1 cellular context compared by ENCODE assay signal in the genomic region with DNA sequence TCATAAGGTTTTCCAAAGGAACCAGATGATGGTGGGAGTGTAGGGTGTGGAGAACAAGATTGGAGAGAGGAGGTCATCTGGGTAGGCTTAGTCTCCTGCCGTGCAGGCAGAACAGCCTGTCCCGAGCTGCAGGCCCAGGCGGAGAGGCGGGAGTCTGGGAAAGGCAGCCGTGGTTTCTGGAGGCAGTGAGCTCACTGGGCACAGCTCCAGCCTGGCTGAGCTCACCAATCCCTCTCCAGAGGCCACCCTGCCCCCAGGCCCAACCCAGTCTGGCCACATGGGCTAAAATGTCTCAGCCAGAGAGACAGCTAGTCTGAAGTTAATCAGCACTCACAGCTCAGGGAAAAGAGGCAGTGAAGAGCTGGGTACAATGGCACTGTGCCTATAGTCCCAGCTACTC.
TF ChIP-seq lines count a peak whose summit lies in the region.

No MANE protein-coding gene starts in this region.

TF ChIP-seq in SK-N-SH, 30 proteins besides CTCF, POLR2A, EP300 and RAD21 (continued from another document):
- TF ChIP-seq TCF12 (IDR thresholded peaks at IDR 0.05) (peak; percentile 81), RFX5 (IDR thresholded peaks at IDR 0.05; ENCODE audit: low read length) (no peak), NFIC (IDR thresholded peaks at IDR 0.05; ENCODE audit: borderline replicate concordance) (peak; percentile 86)
- TF ChIP-seq, protein P1, sequence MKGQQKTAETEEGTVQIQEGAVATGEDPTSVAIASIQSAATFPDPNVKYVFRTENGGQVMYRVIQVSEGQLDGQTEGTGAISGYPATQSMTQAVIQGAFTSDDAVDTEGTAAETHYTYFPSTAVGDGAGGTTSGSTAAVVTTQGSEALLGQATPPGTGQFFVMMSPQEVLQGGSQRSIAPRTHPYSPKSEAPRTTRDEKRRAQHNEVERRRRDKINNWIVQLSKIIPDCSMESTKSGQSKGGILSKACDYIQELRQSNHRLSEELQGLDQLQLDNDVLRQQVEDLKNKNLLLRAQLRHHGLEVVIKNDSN (IDR thresholded peaks at IDR 0.05; ENCODE audit: borderline replicate concordance, low read depth), result peak; percentile 47; the same call in 1 of the 2 replicates
TF ChIP-seq in SK-N-SH: peak in this region for 11.
